In the genomic region with DNA sequence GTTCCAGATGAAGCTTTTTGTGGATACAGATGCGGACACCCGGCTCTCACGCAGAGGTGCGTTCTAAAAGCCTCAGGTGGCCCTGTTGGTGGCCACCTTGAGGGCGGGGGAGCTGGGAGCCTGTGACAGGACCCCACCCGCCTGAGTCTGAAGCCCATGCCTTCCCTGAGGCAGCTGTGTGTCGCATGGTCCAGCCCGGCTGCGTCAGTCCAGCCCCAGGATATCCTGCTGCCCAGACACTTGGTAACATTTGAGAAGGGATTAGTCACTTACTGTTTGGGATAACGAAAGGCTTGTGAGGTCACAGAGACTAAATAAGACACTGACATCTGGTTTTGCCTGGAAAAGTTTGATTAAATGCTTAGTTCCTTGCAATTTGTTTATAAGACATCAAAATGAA, we compare ENCODE assay signal across 12 cellular contexts.
A peak's percentile ranks its signal among the peaks of the same experiment; 100 is the strongest.
DNase-seq lines count a peak whose midpoint lies in the region; ATAC-seq and TF ChIP-seq lines count a peak whose summit lies in the region.
"Had no signal": no experiment of that assay in that cellular context is flagged by ENCODE, and none has a peak within 500 bp of the region (broad histone marks: within the 10 kb centered on the region; RNA-seq: fewer than 3 reads in every experiment).

No MANE protein-coding gene starts in this region.

- no peak for TF ChIP-seq CTCF in gastroesophageal sphincter (IDR thresholded peaks at IDR 0.05)
- no peak for TF ChIP-seq CTCF in Calu3 (IDR thresholded peaks at IDR 0.05; ENCODE audit: unreplicated experiment)

- H3K36me3 ChIP-seq in GM23248 (ENCODE audit: low read depth) (peaks cover under 1% of the 10 kb centered on the region; the same call in 1 of the 2 replicates), gastroesophageal sphincter (peaks cover 0 to 49% of the 10 kb centered on the region in 2 donors), skeletal muscle tissue (ENCODE audit: control insufficient read depth in 3 of 3, insufficient read depth in 3 of 3, low read length in 3 of 3) (peaks cover 7 to 12% (median 11%) of the 10 kb centered on the region in 3 donors)

- H3K27me3 ChIP-seq in GM23248 (replicated peaks; ENCODE audit: insufficient read depth) (no peaks in the 10 kb centered on the region), gastroesophageal sphincter (no peaks in the 10 kb centered on the region), skeletal muscle tissue (ENCODE audit: control insufficient read depth in 3 of 3, insufficient read depth in 3 of 3, low read length in 3 of 3) (no peaks in the 10 kb centered on the region)

- H3K9ac ChIP-seq in GM23248 = peak overlapping the region; percentile 83
- H3K9ac ChIP-seq in skeletal muscle tissue (ENCODE audit: low read depth in 1 of 3, low read length in 3 of 3) = peak overlapping the region; percentile 15 to 35 (median 18)

- peaks cover 41% of the 10 kb centered on the region for H3K4me1 Mint-ChIP-seq in Calu3 (ENCODE audit: low read depth, unreplicated experiment)
- peaks cover 4% of the 10 kb centered on the region for H3K4me1 Mint-ChIP-seq in activated naive CD4-positive, alpha-beta T cell treated with anti-CD3 and anti-CD28 coated beads for 36 hours (ENCODE audit: low read depth)
- peaks cover 22% of the 10 kb centered on the region for H3K4me1 Mint-ChIP-seq in activated naive CD4-positive, alpha-beta T cell treated with anti-CD3 and anti-CD28 coated beads, Interleukin-2, amount 10 ng/mL, durations not matched to agents 7 days and 5 days

- intact Hi-C loops in Calu3 (cut with micrococcal nuclease; ENCODE audit: unreplicated experiment) = no loop called here
- intact Hi-C loops in activated naive CD4-positive, alpha-beta T cell treated with anti-CD3 and anti-CD28 coated beads for 36 hours (cut with micrococcal nuclease) = no loop called here

- WGBS in GM23248 (ENCODE audit: low coverage in 1 of 2, low lambda C conversion rate in 2 of 2, missing lambda C conversion rate in 2 of 2), 2 experiments = 10 to 14% methylated on average over 10 of the region's 10 CpGs
- 57 to 91% methylated on average over 1 to 4 of the region's 10 CpGs for WGBS in gastroesophageal sphincter (ENCODE audit: low coverage in 1 of 2), 2 donors

- in situ Hi-C loops in GM23248 (cut with MboI) = loop anchor here (10.0 kb wide), 1 partner anchor 131 kb away; a partner anchor contains a TSS

- no peak for TF ChIP-seq POLR2A in gastroesophageal sphincter (IDR thresholded peaks at IDR 0.05)

- H3K9me3 ChIP-seq in GM23248 (ENCODE audit: low read depth) (no peaks in the 10 kb centered on the region), gastroesophageal sphincter (no peaks in the 10 kb centered on the region), skeletal muscle tissue (ENCODE audit: control insufficient read depth in 3 of 3, low read length in 3 of 3) (no peaks in the 10 kb centered on the region)

- DNase-seq in GM23248 = peak; percentile 98
- peak; percentile 84 for DNase-seq in amniotic stem cell (lab: John Stamatoyannopoulos, UW)
- no peak for DNase-seq in Calu3
- no peak for DNase-seq in activated naive CD4-positive, alpha-beta T cell treated with anti-CD3 and anti-CD28 coated beads for 36 hours
- DNase-seq in activated naive CD4-positive, alpha-beta T cell treated with anti-CD3 and anti-CD28 coated beads, Interleukin-2, amount 10 ng/mL, durations not matched to agents 7 days and 5 days = no peak
- DNase-seq: activated CD8-positive, alpha-beta memory T cell treated with anti-CD3 and anti-CD28 coated beads, Interleukin-2, amount 50 U/mL, for 48 hours; DMS79 treated with DMSO at 0.1 percent for 48 hours; posterior cingulate gyrus had no signal

- H3K4me3 Mint-ChIP-seq in Calu3 (ENCODE audit: low read depth, unreplicated experiment) = no peak overlapping the region
- H3K4me3 Mint-ChIP-seq in activated naive CD4-positive, alpha-beta T cell treated with anti-CD3 and anti-CD28 coated beads for 36 hours = no peak overlapping the region
- no peak overlapping the region for H3K4me3 Mint-ChIP-seq in activated naive CD4-positive, alpha-beta T cell treated with anti-CD3 and anti-CD28 coated beads, Interleukin-2, amount 10 ng/mL, durations not matched to agents 7 days and 5 days

- CTCF ChIA-PET in Calu3 (lab: Charles Lee) = interaction anchor here (1.0 kb wide), 1 partner anchor 8 kb away, joined by 3 read pairs; no protein-coding TSS in a partner anchor
- CTCF ChIA-PET in activated naive CD4-positive, alpha-beta T cell treated with anti-CD3 and anti-CD28 coated beads for 36 hours (lab: Charles Lee) = no interaction called here
- CTCF ChIA-PET in activated naive CD4-positive, alpha-beta T cell treated with anti-CD3 and anti-CD28 coated beads, Interleukin-2, amount 10 ng/mL, durations not matched to agents 7 days and 5 days (lab: Charles Lee) = no interaction called here

- peak; percentile 23 for ATAC-seq in gastroesophageal sphincter
- no peak for ATAC-seq in GM21786 (IDR thresholded peaks at IDR 0.05; ENCODE audit: unreplicated experiment)

- H3K27ac ChIP-seq in GM23248 (peak overlapping the region; percentile 99), gastroesophageal sphincter (peak overlapping the region in 2 of 4 donors; percentile 22 to 37), skeletal muscle tissue (ENCODE audit: low read depth, low read length) (peak overlapping the region; percentile 85)
- H3K27ac ChIP-seq: HL-60 had no signal

- H4K20me1 ChIP-seq in GM23248 (ENCODE audit: insufficient read depth) = no peaks in the 10 kb centered on the region

- no TSS peak for BruUV-seq in Calu3 (replicated peaks; lab: Mats Ljungman, UMichigan)

- H3K27me3 Mint-ChIP-seq in Calu3 (ENCODE audit: unreplicated experiment) = no peaks in the 10 kb centered on the region
- H3K27me3 Mint-ChIP-seq in activated naive CD4-positive, alpha-beta T cell treated with anti-CD3 and anti-CD28 coated beads for 36 hours (ENCODE audit: low read depth) = no peaks in the 10 kb centered on the region
- no peaks in the 10 kb centered on the region for H3K27me3 Mint-ChIP-seq in activated naive CD4-positive, alpha-beta T cell treated with anti-CD3 and anti-CD28 coated beads, Interleukin-2, amount 10 ng/mL, durations not matched to agents 7 days and 5 days

- H3F3A ChIP-seq in GM23248 (ENCODE audit: insufficient read depth) = peaks cover 67% of the 10 kb centered on the region

- peak overlapping the region; percentile 64 for H3K4me2 ChIP-seq in GM23248 (ENCODE audit: unreplicated experiment)

- TF ChIP-seq EP300 in gastroesophageal sphincter (IDR thresholded peaks at IDR 0.05) = no peak

- H3K36me3 Mint-ChIP-seq in Calu3 (ENCODE audit: insufficient read depth, unreplicated experiment) = peaks cover 33% of the 10 kb centered on the region
- peaks cover 68% of the 10 kb centered on the region for H3K36me3 Mint-ChIP-seq in activated naive CD4-positive, alpha-beta T cell treated with anti-CD3 and anti-CD28 coated beads for 36 hours (ENCODE audit: low read depth)
- H3K36me3 Mint-ChIP-seq in activated naive CD4-positive, alpha-beta T cell treated with anti-CD3 and anti-CD28 coated beads, Interleukin-2, amount 10 ng/mL, durations not matched to agents 7 days and 5 days = peaks cover 1% of the 10 kb centered on the region

- H3K4me1 ChIP-seq in GM23248 (ENCODE audit: insufficient read depth) = peaks cover 82% of the 10 kb centered on the region
- H3K4me1 ChIP-seq in gastroesophageal sphincter = peaks cover 0 to 16% (median 13%) of the 10 kb centered on the region in 3 donors
- H3K4me1 ChIP-seq in skeletal muscle tissue (ENCODE audit: control insufficient read depth in 3 of 3, insufficient read depth in 3 of 3, low read length in 3 of 3) = peaks cover 35 to 50% (median 49%) of the 10 kb centered on the region in 3 donors

- H3K9me3 Mint-ChIP-seq in Calu3 (ENCODE audit: low read depth, unreplicated experiment) = no peaks in the 10 kb centered on the region
- no peaks in the 10 kb centered on the region for H3K9me3 Mint-ChIP-seq in activated naive CD4-positive, alpha-beta T cell treated with anti-CD3 and anti-CD28 coated beads for 36 hours
- H3K9me3 Mint-ChIP-seq in activated naive CD4-positive, alpha-beta T cell treated with anti-CD3 and anti-CD28 coated beads, Interleukin-2, amount 10 ng/mL, durations not matched to agents 7 days and 5 days = no peaks in the 10 kb centered on the region

- peaks cover 68% of the 10 kb centered on the region for H3K79me2 ChIP-seq in GM23248 (ENCODE audit: insufficient read depth)

- H3K4me3 ChIP-seq in GM23248 (peak overlapping the region; percentile 24; the same call in 1 of the 2 replicates), gastroesophageal sphincter (no peak overlapping the region), skeletal muscle tissue (ENCODE audit: low read length in 3 of 3) (no peak overlapping the region)

- H3K9me2 ChIP-seq in GM23248 (ENCODE audit: insufficient read depth) = no peaks in the 10 kb centered on the region

- no peak overlapping the region for H2AFZ ChIP-seq in GM23248

- no peak overlapping the region for H3K27ac Mint-ChIP-seq in Calu3 (ENCODE audit: unreplicated experiment)
- no peak overlapping the region for H3K27ac Mint-ChIP-seq in activated naive CD4-positive, alpha-beta T cell treated with anti-CD3 and anti-CD28 coated beads for 36 hours
- H3K27ac Mint-ChIP-seq in activated naive CD4-positive, alpha-beta T cell treated with anti-CD3 and anti-CD28 coated beads, Interleukin-2, amount 10 ng/mL, durations not matched to agents 7 days and 5 days = no peak overlapping the region

Comparison
In these comparisons a context has a peak if more than half of its experiments do, and no peak if none do; other contexts are left out.
1. DNase-seq: peak in GM23248 (single experiment) and amniotic stem cell (single experiment); none in Calu3 (single experiment), activated naive CD4-positive, alpha-beta T cell treated with anti-CD3 and anti-CD28 coated beads for 36 hours (single experiment) and activated naive CD4-positive, alpha-beta T cell treated with anti-CD3 and anti-CD28 coated beads, Interleukin-2, amount 10 ng/mL, durations not matched to agents 7 days and 5 days (single experiment).